ENCODE assay signal across 8 cellular contexts in genomic region chr13:26050568-26051230, GRCh38. TPM values are rescaled to one million over a fixed set of nuclear protein-coding genes. Genes with fewer than 3 reads are reported as not detected.
DNase-seq lines count a peak whose midpoint lies in the region; ATAC-seq and TF ChIP-seq lines count a peak whose summit lies in the region.

No MANE protein-coding gene starts in this region.

- H4K20me1 ChIP-seq in neural cell (ENCODE audit: insufficient read depth), result no peaks in the 10 kb centered on the region

- TF ChIP-seq RAD21 in neural cell (conservative IDR thresholded peaks at IDR 0.05), result no peak

- H3K9ac ChIP-seq in neural cell (ENCODE audit: low read length), result peak overlapping the region; percentile 60

- H3K4me3 ChIP-seq in neural cell (ENCODE audit: low read length), result peak overlapping the region; percentile 71

- ATAC-seq in GM21723 (IDR thresholded peaks at IDR 0.05; ENCODE audit: unreplicated experiment), result no peak

- peaks cover 48% of the 10 kb centered on the region for H3K79me2 ChIP-seq in neural cell (replicated peaks; ENCODE audit: insufficient read depth, low read length)

- H3K27ac ChIP-seq in neural cell (ENCODE audit: low read length), result no peak overlapping the region

- no peaks in the 10 kb centered on the region for H3K36me3 ChIP-seq in neural cell (ENCODE audit: insufficient read depth, low read length)

- H3F3A ChIP-seq in neural cell (ENCODE audit: insufficient read depth, low read length, poor library complexity, severe bottlenecking), result peaks cover 8% of the 10 kb centered on the region

- H3K27me3 ChIP-seq in neural cell (ENCODE audit: insufficient read depth, low read depth, low read length), result peaks cover 22% of the 10 kb centered on the region

- no peak overlapping the region for H2AFZ ChIP-seq in neural cell (ENCODE audit: low read depth, low read length)

- POLR2A ChIA-PET in GM10248 (lab: Yijun Ruan, JAX), result no interaction called here

- H3K9me3 ChIP-seq in neural cell (ENCODE audit: low read length), result no peaks in the 10 kb centered on the region

- CTCF ChIA-PET in GM10248 (lab: Yijun Ruan, JAX), result no interaction called here

- TF ChIP-seq CTCF in neural cell (IDR thresholded peaks at IDR 0.05; ENCODE audit: poor library complexity, severe bottlenecking) (no peak), GM10248 (IDR thresholded peaks at IDR 0.05; ENCODE audit: control extremely low read depth, extremely low read depth, low read depth, missing control alignments) (no peak)

- no peaks in the 10 kb centered on the region for H3K9me2 ChIP-seq in neural cell (ENCODE audit: insufficient read depth, low read length)

- DNase-seq in DMS153 treated with DMSO at 0.1 percent for 48 hours (lab: John Stamatoyannopoulos, UW; ENCODE audit: unreplicated experiment), result peak; percentile 44
- DNase-seq in NCI-H510A (lab: John Stamatoyannopoulos, UW), result peak; percentile 30
- DNase-seq in dermis blood vessel endothelial cell, result peak; percentile 46
- no peak for DNase-seq in activated effector memory CD4-positive, alpha-beta T cell treated with anti-CD3 and anti-CD28 coated beads, Interleukin-2, amount 50 U/mL, for 16 hours
- DNase-seq in GM10248 (ENCODE audit: extremely low spot score), result no peak
- no peak for DNase-seq in activated effector memory CD4-positive, alpha-beta T cell treated with Interleukin-2 at 50 U/mL for 16 hours

- no peak for TF ChIP-seq EP300 in neural cell (conservative IDR thresholded peaks at IDR 0.05; ENCODE audit: poor library complexity, severe bottlenecking)

- H3K4me2 ChIP-seq in neural cell (ENCODE audit: low read length), result no peak overlapping the region

TF ChIP-seq in neural cell, 6 proteins besides CTCF, POLR2A, EP300 and RAD21:
- TF ChIP-seq MXI1 (conservative IDR thresholded peaks at IDR 0.05; ENCODE audit: poor library complexity, severe bottlenecking) (no peak), SMC3 (conservative IDR thresholded peaks at IDR 0.05; ENCODE audit: poor library complexity) (no peak), EZH2 (IDR thresholded peaks at IDR 0.05; ENCODE audit: borderline replicate concordance, insufficient read depth, low read length, poor library complexity, severe bottlenecking) (no peak), POLR2AphosphoS5 (IDR thresholded peaks at IDR 0.05) (no peak), TAF1 (IDR thresholded peaks at IDR 0.05; ENCODE audit: low read depth) (no peak)
- TF ChIP-seq, protein P1, sequence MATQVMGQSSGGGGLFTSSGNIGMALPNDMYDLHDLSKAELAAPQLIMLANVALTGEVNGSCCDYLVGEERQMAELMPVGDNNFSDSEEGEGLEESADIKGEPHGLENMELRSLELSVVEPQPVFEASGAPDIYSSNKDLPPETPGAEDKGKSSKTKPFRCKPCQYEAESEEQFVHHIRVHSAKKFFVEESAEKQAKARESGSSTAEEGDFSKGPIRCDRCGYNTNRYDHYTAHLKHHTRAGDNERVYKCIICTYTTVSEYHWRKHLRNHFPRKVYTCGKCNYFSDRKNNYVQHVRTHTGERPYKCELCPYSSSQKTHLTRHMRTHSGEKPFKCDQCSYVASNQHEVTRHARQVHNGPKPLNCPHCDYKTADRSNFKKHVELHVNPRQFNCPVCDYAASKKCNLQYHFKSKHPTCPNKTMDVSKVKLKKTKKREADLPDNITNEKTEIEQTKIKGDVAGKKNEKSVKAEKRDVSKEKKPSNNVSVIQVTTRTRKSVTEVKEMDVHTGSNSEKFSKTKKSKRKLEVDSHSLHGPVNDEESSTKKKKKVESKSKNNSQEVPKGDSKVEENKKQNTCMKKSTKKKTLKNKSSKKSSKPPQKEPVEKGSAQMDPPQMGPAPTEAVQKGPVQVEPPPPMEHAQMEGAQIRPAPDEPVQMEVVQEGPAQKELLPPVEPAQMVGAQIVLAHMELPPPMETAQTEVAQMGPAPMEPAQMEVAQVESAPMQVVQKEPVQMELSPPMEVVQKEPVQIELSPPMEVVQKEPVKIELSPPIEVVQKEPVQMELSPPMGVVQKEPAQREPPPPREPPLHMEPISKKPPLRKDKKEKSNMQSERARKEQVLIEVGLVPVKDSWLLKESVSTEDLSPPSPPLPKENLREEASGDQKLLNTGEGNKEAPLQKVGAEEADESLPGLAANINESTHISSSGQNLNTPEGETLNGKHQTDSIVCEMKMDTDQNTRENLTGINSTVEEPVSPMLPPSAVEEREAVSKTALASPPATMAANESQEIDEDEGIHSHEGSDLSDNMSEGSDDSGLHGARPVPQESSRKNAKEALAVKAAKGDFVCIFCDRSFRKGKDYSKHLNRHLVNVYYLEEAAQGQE (IDR thresholded peaks at IDR 0.05; ENCODE audit: borderline replicate concordance), result no peak
TF ChIP-seq in neural cell: peak in this region for 0.

RNA-seq across cellular contexts. Expression of gene SHISA2, which starts 1.1 kb away (rescaled TPM):
- total RNA-seq in dermis blood vessel endothelial cell, result 1.1 and 1.7 TPM in 2 replicates
- 2.3 and 2.7 TPM in 2 replicates for polyA plus RNA-seq in neural cell
- polyA minus RNA-seq in neural cell, result 7.8 and 9.3 TPM in 2 replicates

Comparison
In these comparisons a context has a peak if more than half of its experiments do, and no peak if none do; other contexts are left out.
1. DNase-seq: peak in DMS153 treated with DMSO at 0.1 percent for 48 hours (single experiment), NCI-H510A (single experiment) and dermis blood vessel endothelial cell (single experiment); none in activated effector memory CD4-positive, alpha-beta T cell treated with anti-CD3 and anti-CD28 coated beads, Interleukin-2, amount 50 U/mL, for 16 hours (single experiment), GM10248 (single experiment) and activated effector memory CD4-positive, alpha-beta T cell treated with Interleukin-2 at 50 U/mL for 16 hours (single experiment).